Comparison of ENCODE assay signal across 24 cellular contexts in the genomic region with DNA sequence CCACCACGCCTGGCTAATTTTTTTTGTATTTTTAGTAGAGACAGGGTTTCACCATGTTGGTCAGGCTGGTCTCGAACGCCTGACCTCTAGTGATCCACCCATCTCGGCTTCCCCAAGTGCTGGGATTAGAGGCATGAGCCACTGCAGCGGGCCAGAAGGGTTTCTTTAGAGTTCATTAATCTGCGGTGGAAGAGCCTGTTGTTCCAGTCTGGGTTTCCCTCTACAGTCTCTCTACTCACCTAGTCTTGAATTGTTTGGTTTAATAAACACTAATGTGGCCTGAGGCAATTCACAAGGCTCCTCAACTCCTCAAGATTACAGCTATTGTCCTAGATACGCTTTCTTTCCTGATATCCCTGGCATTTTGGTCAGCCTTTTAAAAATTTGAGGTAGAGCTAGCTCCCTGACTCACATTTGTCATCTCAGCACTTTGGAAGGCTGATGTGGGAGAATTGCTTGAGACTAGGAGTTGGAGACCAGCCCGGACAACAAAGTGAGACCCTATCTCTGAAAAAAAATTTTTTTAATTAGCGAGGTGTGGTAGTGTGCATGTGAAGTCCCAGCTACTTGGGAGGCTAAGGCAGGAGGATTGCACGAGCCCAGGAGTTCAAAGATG. TPM values are rescaled to one million over a fixed set of nuclear protein-coding genes. Genes with fewer than 3 reads are reported as not detected.
A peak's percentile ranks its signal among the peaks of the same experiment; 100 is the strongest.
DNase-seq lines count a peak whose midpoint lies in the region; ATAC-seq, FAIRE-seq and TF ChIP-seq lines count a peak whose summit lies in the region.
"Had no signal": no experiment of that assay in that cellular context is flagged by ENCODE, and none has a peak within 500 bp of the region (broad histone marks: within the 10 kb centered on the region; RNA-seq: fewer than 3 reads in every experiment).

No MANE protein-coding gene starts in this region.

- H3K4me1 ChIP-seq in HepG2 (ENCODE audit: insufficient read depth, low read length) (peaks cover 77% of the 10 kb centered on the region), right lobe of liver (peaks cover 0 to 17% (median 8%) of the 10 kb centered on the region in 4 donors), mesendoderm (ENCODE audit: control insufficient read depth, low read depth, low read length) (no peaks in the 10 kb centered on the region)
- H3K4me1 ChIP-seq: right atrium auricular region had no signal

- FAIRE-seq in HepG2 (lab: Jason Lieb, UNC) (no peak), bronchial epithelial cell (lab: Jason Lieb, UNC) (no peak)
- FAIRE-seq: keratinocyte, urothelium cell line had no signal

- peak overlapping the region; percentile 76 for H3K27ac ChIP-seq in HepG2 (ENCODE audit: extremely low read length, insufficient read depth, low read length)
- H3K27ac ChIP-seq in right lobe of liver = no peak overlapping the region
- no peak overlapping the region for H3K27ac ChIP-seq in mesendoderm (ENCODE audit: low read depth, low read length)
- H3K27ac ChIP-seq: ascending aorta, esophagus muscularis mucosa, gastroesophageal sphincter, GM23248, HL-60, right atrium auricular region had no signal

- no peak for TF ChIP-seq CTCF in HepG2 (CRISPR knock-in tag; IDR thresholded peaks at IDR 0.05)
- TF ChIP-seq CTCF in right lobe of liver (IDR thresholded peaks at IDR 0.05) = no peak
- no peak for TF ChIP-seq CTCF in bronchial epithelial cell (IDR thresholded peaks at IDR 0.05; ENCODE audit: insufficient read depth, low read length, severe bottlenecking)

- H3K4ac ChIP-seq in mesendoderm (ENCODE audit: low read depth, low read length) = no peak overlapping the region

- no peak overlapping the region for H2AK5ac ChIP-seq in mesendoderm (ENCODE audit: low read length)

- TF ChIP-seq RAD21 in HepG2 (CRISPR knock-in tag; IDR thresholded peaks at IDR 0.05) = no peak

- in situ Hi-C loops in HepG2 (cut with HindIII; ENCODE audit: extremely low pct_ligation_motif_present, low pct_unique_long_range_greater_than_20kb) = no loop called here

- TF ChIP-seq EP300 in HepG2 (IDR thresholded peaks at IDR 0.05; ENCODE audit: low read depth in 2 of 2, low read length in 2 of 2) (no peak), HepG2 (CRISPR knock-in tag; IDR thresholded peaks at IDR 0.05; ENCODE audit: borderline replicate concordance) (no peak)

- TF ChIP-seq POLR2A in HepG2 (IDR thresholded peaks at IDR 0.05; ENCODE audit: insufficient read depth in 1 of 2, low read depth in 2 of 2, low read length in 2 of 2) = no peak
- no peak for TF ChIP-seq POLR2A in right lobe of liver (IDR thresholded peaks at IDR 0.05)

- H3K36me3 ChIP-seq in HepG2 (replicated peaks in 1 of 2; ENCODE audit: control insufficient read depth in 1 of 2, insufficient read depth in 2 of 2, low read length in 2 of 2) (no peaks in the 10 kb centered on the region), right lobe of liver (no peaks in the 10 kb centered on the region), bronchial epithelial cell (ENCODE audit: control insufficient read depth, insufficient read depth, low read length) (no peaks in the 10 kb centered on the region), mesendoderm (ENCODE audit: control insufficient read depth, insufficient read depth, low read length) (no peaks in the 10 kb centered on the region)
- H3K36me3 ChIP-seq: ascending aorta, esophagus muscularis mucosa, gastroesophageal sphincter, right atrium auricular region had no signal

- WGBS in HepG2 (ENCODE audit: low lambda C conversion rate) = 90% methylated on average over 9 of the region's 10 CpGs
- 87% methylated on average over 9 of the region's 10 CpGs for WGBS in right lobe of liver (ENCODE audit: insufficient coverage, low coverage, low lambda C conversion rate, missing lambda C conversion rate)
- WGBS in mesendoderm (ENCODE audit: extremely low coverage, insufficient coverage, low lambda C conversion rate) = no CpG with 5 or more reads among the region's 10 CpGs

- intact Hi-C loops in HepG2 (cut with micrococcal nuclease; ENCODE audit: unreplicated experiment) = no loop called here
- intact Hi-C loops in right lobe of liver (cut with DNase I) = no loop called here

- H2BK120ac ChIP-seq in mesendoderm (ENCODE audit: low read depth, low read length) = no peak overlapping the region

- no peak overlapping the region for H2BK5ac ChIP-seq in mesendoderm (ENCODE audit: low read length)

- CTCF ChIA-PET in HepG2 (lab: Yijun Ruan, JAX; ENCODE audit: low intra/inter-chr PET ratio, low total read pairs) = no interaction called here

- H4K5ac ChIP-seq in mesendoderm (ENCODE audit: low read length) = no peak overlapping the region

- no peak for DNase-seq in HepG2 (ENCODE audit: low spot score)
- no peak for DNase-seq in right lobe of liver
- peak; percentile 83 for DNase-seq in bronchial epithelial cell (ENCODE audit: low read depth)
- DNase-seq in mesendoderm = peak; percentile 64
- peak; percentile 52 for DNase-seq in ureter (ENCODE audit: low spot score)
- no peak for DNase-seq in stimulated activated CD4-positive, alpha-beta T cell treated with anti-CD3 and anti-CD28 coated beads, Interleukin-2, amount 100 ng/mL, for 48 hours
- no peak for DNase-seq in superior temporal gyrus (ENCODE audit: extremely low spot score)
- DNase-seq: C1 segment of cervical spinal cord, GM23248, MV-4-11, naive B cell, NCI-H187, NCI-H2227 treated with DMSO at 0.1 percent for 48 hours, NCI-H748 treated with DMSO at 0.1 percent for 48 hours, occipital lobe, SHP77 had no signal

- no peak overlapping the region for H3K4me2 ChIP-seq in HepG2 (ENCODE audit: low read depth, low read length)
- no peak overlapping the region for H3K4me2 ChIP-seq in mesendoderm (ENCODE audit: low read length)

- H3K9me3 ChIP-seq in HepG2 (ENCODE audit: low read length) (no peaks in the 10 kb centered on the region), right lobe of liver (no peaks in the 10 kb centered on the region)
- H3K9me3 ChIP-seq: ascending aorta, esophagus muscularis mucosa, gastroesophageal sphincter, right atrium auricular region had no signal

- no TSS peak for BruUV-seq in HepG2 (replicated peaks; lab: Mats Ljungman, UMichigan)

- POLR2A ChIA-PET in HepG2 (lab: Yijun Ruan, JAX) = interaction anchor here (4.6 kb wide), 1 partner anchor 12 kb away, joined by 31 read pairs; a partner anchor contains a TSS

- no peak overlapping the region for H3K18ac ChIP-seq in mesendoderm (ENCODE audit: low read length)

- no peaks in the 10 kb centered on the region for H4K20me1 ChIP-seq in HepG2 (ENCODE audit: insufficient read depth, low read length)

- peaks cover 1% of the 10 kb centered on the region for H3K79me1 ChIP-seq in mesendoderm (ENCODE audit: low read length)

- H2AFZ ChIP-seq in HepG2 (ENCODE audit: low read length) = no peak overlapping the region
- H2AFZ ChIP-seq: GM23248 had no signal

- H2BK15ac ChIP-seq in mesendoderm (replicated peaks; ENCODE audit: low read depth) = no peak overlapping the region

- no peak overlapping the region for H4K8ac ChIP-seq in mesendoderm (ENCODE audit: low read depth, low read length)

- no peak overlapping the region for H3K56ac ChIP-seq in mesendoderm (ENCODE audit: low read length)

- ATAC-seq in HepG2 (no peak), right lobe of liver (no peak), GM21360 (IDR thresholded peaks at IDR 0.05; ENCODE audit: unreplicated experiment) (no peak)
- ATAC-seq: gastroesophageal sphincter had no signal

- H3K4me3 ChIP-seq in HepG2 (replicated peaks in 1 of 3; ENCODE audit: insufficient read depth in 1 of 3, low read depth in 2 of 3, low read length in 3 of 3) = no peak overlapping the region
- H3K4me3 ChIP-seq in right lobe of liver = no peak overlapping the region
- no peak overlapping the region for H3K4me3 ChIP-seq in bronchial epithelial cell (ENCODE audit: low read depth, low read length)
- no peak overlapping the region for H3K4me3 ChIP-seq in mesendoderm (ENCODE audit: low read length)
- H3K4me3 ChIP-seq: ascending aorta, esophagus muscularis mucosa, gastroesophageal sphincter, GM23248, right atrium auricular region had no signal

- H3K79me2 ChIP-seq in HepG2 (ENCODE audit: insufficient read depth, low read length) (peaks cover 3% of the 10 kb centered on the region), mesendoderm (ENCODE audit: control insufficient read depth, insufficient read depth, low read length) (no peaks in the 10 kb centered on the region)

- H3K9ac ChIP-seq in HepG2 (ENCODE audit: insufficient read depth, low read depth, low read length) (no peak overlapping the region), mesendoderm (ENCODE audit: low read length) (no peak overlapping the region)
- H3K9ac ChIP-seq: GM23248 had no signal

- no peaks in the 10 kb centered on the region; a peak in 1 of 5 replicates for H3K27me3 ChIP-seq in HepG2 (ENCODE audit: control insufficient read depth in 1 of 2, insufficient read depth in 2 of 2, low read length in 2 of 2)
- no peaks in the 10 kb centered on the region for H3K27me3 ChIP-seq in right lobe of liver
- H3K27me3 ChIP-seq in bronchial epithelial cell (ENCODE audit: control insufficient read depth, insufficient read depth, low read length) = no peaks in the 10 kb centered on the region
- no peaks in the 10 kb centered on the region for H3K27me3 ChIP-seq in mesendoderm (ENCODE audit: insufficient read depth, low read length, poor library complexity)
- H3K27me3 ChIP-seq: ascending aorta, esophagus muscularis mucosa, gastroesophageal sphincter, right atrium auricular region had no signal

- H3K23ac ChIP-seq in mesendoderm (ENCODE audit: low read length) = no peak overlapping the region

RNA-seq across cellular contexts. Expression of a gene that starts 4.6 kb away (rescaled TPM):
- total RNA-seq in HepG2 (2016; rRNA removed; fragmentation: Illumina TruSeq; extraction: Trizol) (73.0 and 99.7 TPM in 2 replicates), right lobe of liver (100 to 1,000 TPM in 4 of 6 experiments, 10 to 100 TPM in 2; 53.0 to 195 (median 142) TPM), bronchial epithelial cell (55.5 and 121 TPM in 2 replicates), ureter (82.8 TPM)
- 19.0 and 26.0 TPM in 2 replicates for total RNA-seq in HepG2 (2016; cell fraction: cytosol; rRNA removed; fragmentation: Illumina TruSeq; extraction: Trizol; ENCODE audit: low read depth)
- total RNA-seq in HepG2 (2016; cell fraction: insoluble cytoplasmic fraction; rRNA removed; fragmentation: Illumina TruSeq; extraction: Trizol) = 71.3 and 99.4 TPM in 2 replicates
- total RNA-seq in HepG2 (2016; cell fraction: membrane; rRNA removed; fragmentation: Illumina TruSeq; extraction: Trizol) = 25.2 and 29.6 TPM in 2 replicates
- total RNA-seq in HepG2 (2016; cell fraction: nucleus; rRNA removed; fragmentation: Illumina TruSeq; extraction: Trizol) = 76.4 and 91.6 TPM in 2 replicates
- polyA plus RNA-seq in HepG2 (2011; rRNA removed) = 33.2 and 43.0 TPM in 2 replicates
- 14.1 and 24.4 TPM in 2 replicates for polyA plus RNA-seq in HepG2 (2011; cell fraction: cytosol; rRNA removed)
- 12.1 and 18.4 TPM in 2 replicates for polyA plus RNA-seq in HepG2 (2011; cell fraction: nucleus; rRNA removed)
- 46.5 and 59.9 TPM in 2 replicates for polyA plus RNA-seq in HepG2 (2012)
- polyA plus RNA-seq in HepG2 (2016; cell fraction: cytosol; fragmentation: Illumina TruSeq; extraction: Trizol; ENCODE audit: low read depth) = 11.2 and 12.4 TPM in 2 replicates
- polyA plus RNA-seq in HepG2 (2016; cell fraction: insoluble cytoplasmic fraction; fragmentation: Illumina TruSeq; extraction: Trizol; ENCODE audit: low read depth) = 43.4 and 51.8 TPM in 2 replicates
- 11.1 and 11.7 TPM in 2 replicates for polyA plus RNA-seq in HepG2 (2016; cell fraction: membrane; fragmentation: Illumina TruSeq; extraction: Trizol; ENCODE audit: low read depth)
- polyA plus RNA-seq in HepG2 (2016; cell fraction: nucleus; fragmentation: Illumina TruSeq; extraction: Trizol; ENCODE audit: insufficient read depth, low read depth) = 92.7 and 95.6 TPM in 2 replicates
- 25.6 and 32.4 TPM in 2 replicates for polyA minus RNA-seq in HepG2 (2011; rRNA and poly(A)+ RNA removed; ENCODE audit: low replicate concordance)
- polyA minus RNA-seq in HepG2 (2011; cell fraction: cytosol; rRNA and poly(A)+ RNA removed) = 42.9 and 70.5 TPM in 2 replicates
- 27.7 and 36.6 TPM in 2 replicates for polyA minus RNA-seq in HepG2 (2011; cell fraction: nucleus; rRNA and poly(A)+ RNA removed)
- polyA plus RNA-seq in mesendoderm (2013, experiment 1 of 2) = 15.2 TPM
- polyA plus RNA-seq in mesendoderm (2013, experiment 2 of 2) = 16.3 TPM

RNA-seq across cellular contexts. Expression of a gene that starts 11.4 kb away (rescaled TPM):
- 30.5 and 56.6 TPM in 2 replicates for total RNA-seq in HepG2 (2016; rRNA removed; fragmentation: Illumina TruSeq; extraction: Trizol)
- total RNA-seq in HepG2 (2016; cell fraction: cytosol; rRNA removed; fragmentation: Illumina TruSeq; extraction: Trizol; ENCODE audit: low read depth) = 8.6 and 10.2 TPM in 2 replicates
- 28.5 and 53.5 TPM in 2 replicates for total RNA-seq in HepG2 (2016; cell fraction: insoluble cytoplasmic fraction; rRNA removed; fragmentation: Illumina TruSeq; extraction: Trizol)
- total RNA-seq in HepG2 (2016; cell fraction: membrane; rRNA removed; fragmentation: Illumina TruSeq; extraction: Trizol) = 15.9 and 16.9 TPM in 2 replicates
- 30.3 and 31.4 TPM in 2 replicates for total RNA-seq in HepG2 (2016; cell fraction: nucleus; rRNA removed; fragmentation: Illumina TruSeq; extraction: Trizol)
- 39.6 and 56.8 TPM in 2 replicates for polyA plus RNA-seq in HepG2 (2011; rRNA removed)
- polyA plus RNA-seq in HepG2 (2011; cell fraction: cytosol; rRNA removed) = 32.2 and 37.4 TPM in 2 replicates
- 22.5 and 25.0 TPM in 2 replicates for polyA plus RNA-seq in HepG2 (2011; cell fraction: nucleus; rRNA removed)
- polyA plus RNA-seq in HepG2 (2012) = 21.7 and 26.9 TPM in 2 replicates
- 1.3 and 1.4 TPM in 2 replicates for polyA plus RNA-seq in HepG2 (2016; cell fraction: cytosol; fragmentation: Illumina TruSeq; extraction: Trizol; ENCODE audit: low read depth)
- polyA plus RNA-seq in HepG2 (2016; cell fraction: insoluble cytoplasmic fraction; fragmentation: Illumina TruSeq; extraction: Trizol; ENCODE audit: low read depth) = 44.8 and 45.8 TPM in 2 replicates
- polyA plus RNA-seq in HepG2 (2016; cell fraction: membrane; fragmentation: Illumina TruSeq; extraction: Trizol; ENCODE audit: low read depth) = 4.6 and 6.1 TPM in 2 replicates
- 26.6 and 29.0 TPM in 2 replicates for polyA plus RNA-seq in HepG2 (2016; cell fraction: nucleus; fragmentation: Illumina TruSeq; extraction: Trizol; ENCODE audit: insufficient read depth, low read depth)
- 36.1 and 80.0 TPM in 2 replicates for polyA minus RNA-seq in HepG2 (2011; rRNA and poly(A)+ RNA removed; ENCODE audit: low replicate concordance)
- 51.2 and 62.4 TPM in 2 replicates for polyA minus RNA-seq in HepG2 (2011; cell fraction: cytosol; rRNA and poly(A)+ RNA removed)
- 61.9 and 65.6 TPM in 2 replicates for polyA minus RNA-seq in HepG2 (2011; cell fraction: nucleus; rRNA and poly(A)+ RNA removed)
- total RNA-seq in right lobe of liver = 10 to 100 TPM; 28.4 to 45.8 (median 40.0) TPM
- 9.9 and 10.8 TPM in 2 replicates for total RNA-seq in bronchial epithelial cell
- 22.8 TPM for polyA plus RNA-seq in mesendoderm (2013, experiment 1 of 2)
- 23.5 TPM for polyA plus RNA-seq in mesendoderm (2013, experiment 2 of 2)
- total RNA-seq in ureter = 23.7 TPM

Comparison
In these comparisons a context has a peak if more than half of its experiments do, and no peak if none do; other contexts are left out.
1. DNase-seq: peak in bronchial epithelial cell (single experiment), mesendoderm (single experiment) and ureter (single experiment); none in HepG2 (single experiment), right lobe of liver (0 of 3), stimulated activated CD4-positive, alpha-beta T cell treated with anti-CD3 and anti-CD28 coated beads, Interleukin-2, amount 100 ng/mL, for 48 hours (0 of 2) and superior temporal gyrus (single experiment).